Comparison of ENCODE assay signal across 12 cellular contexts in genomic region chr5:135433626-135434426, GRCh38. TPM values are rescaled to one million over a fixed set of nuclear protein-coding genes. Genes with fewer than 3 reads are reported as not detected.
DNase-seq lines count a peak whose midpoint lies in the region; ATAC-seq and TF ChIP-seq lines count a peak whose summit lies in the region.
"Had no signal": no experiment of that assay in that cellular context is flagged by ENCODE, and none has a peak within 500 bp of the region (broad histone marks: within the 10 kb centered on the region; RNA-seq: fewer than 3 reads in every experiment).

No MANE protein-coding gene starts in this region.

- H3K4me1 ChIP-seq in right lobe of liver: no peaks in the 10 kb centered on the region
- H3K4me1 ChIP-seq: foreskin keratinocyte had no signal

- peak; percentile 1 for TF ChIP-seq CTCF in AG09309 (IDR thresholded peaks at IDR 0.05; ENCODE audit: control insufficient read depth, insufficient read depth, low read depth, low read length, missing control alignments)
- TF ChIP-seq CTCF in HL-60 (IDR thresholded peaks at IDR 0.05; ENCODE audit: insufficient read depth, low read length): no peak
- no peak for TF ChIP-seq CTCF in right lobe of liver (IDR thresholded peaks at IDR 0.05)

- H3K27me3 ChIP-seq in HL-60 (ENCODE audit: insufficient read depth, poor library complexity, severe bottlenecking) (no peaks in the 10 kb centered on the region), right lobe of liver (no peaks in the 10 kb centered on the region)

- 75% methylated on average over 6 of the region's 13 CpGs for WGBS in right lobe of liver (ENCODE audit: insufficient coverage, low coverage, low lambda C conversion rate, missing lambda C conversion rate)

- H3K9me3 ChIP-seq in right lobe of liver: no peaks in the 10 kb centered on the region

- H3K4me3 ChIP-seq in AG09309 (ENCODE audit: control insufficient read depth, low read depth, low read length) (no peak overlapping the region), HL-60 (replicated peaks; ENCODE audit: insufficient read depth, low read length) (no peak overlapping the region), right lobe of liver (no peak overlapping the region)

- H3K36me3 ChIP-seq in right lobe of liver: no peaks in the 10 kb centered on the region

- intact Hi-C loops in right lobe of liver (cut with DNase I): no loop called here

- H3K27ac ChIP-seq in HL-60 (replicated peaks) (peak overlapping the region; percentile 19), right lobe of liver (peak overlapping the region in 1 of 3 donors; percentile 3)
- H3K27ac ChIP-seq: foreskin keratinocyte had no signal

- DNase-seq in AG09309 (ENCODE audit: low read depth) (peak; percentile 46), HL-60 (ENCODE audit: low read depth in 1 of 2, low spot score in 1 of 2) (no peak), cerebellar cortex (ENCODE audit: low spot score) (peak; percentile 90), right lobe of liver (peak in 1 of 3 donors; percentile 33), NCI-H1694 treated with DMSO at 0.1 percent for 48 hours (lab: John Stamatoyannopoulos, UW) (no peak), DMS53 treated with DMSO at 0.1 percent for 48 hours (lab: John Stamatoyannopoulos, UW; ENCODE audit: unreplicated experiment) (no peak), NCI-H1436 (lab: John Stamatoyannopoulos, UW) (no peak)
- DNase-seq: foreskin keratinocyte; NCI-H226; stimulated activated naive B cell treated with anti-CD40 and anti-IgM and Interleukin-4, amounts not matched to agents 10 μg/mL and 1 μg/mL and 100 μg/mL, for 72 hours had no signal

- ATAC-seq in right lobe of liver (peak; percentile 20 to 61 (median 48)), HG02610 (IDR thresholded peaks at IDR 0.05; ENCODE audit: unreplicated experiment) (no peak)
- ATAC-seq: foreskin keratinocyte; SK-N-SH treated with all-trans-retinoic acid at 6 μM for 48 hours; stimulated activated naive B cell treated with anti-CD40 and anti-IgM and Interleukin-4, amounts not matched to agents 10 μg/mL and 1 μg/mL and 100 μg/mL, for 72 hours had no signal

- TF ChIP-seq POLR2A in right lobe of liver (IDR thresholded peaks at IDR 0.05): no peak

RNA-seq across cellular contexts. Expression of gene DCANP1, which starts 13.3 kb away (rescaled TPM):
- not detected for total RNA-seq in right lobe of liver
- total RNA-seq: foreskin keratinocyte had no signal

RNA-seq across cellular contexts. Expression of gene TIFAB, which starts 18.3 kb away (rescaled TPM):
- total RNA-seq in right lobe of liver: under 1 TPM in 2 of 6 experiments, not detected in 4; 0.05 to 0.09 TPM
- total RNA-seq: foreskin keratinocyte had no signal

RNA-seq across cellular contexts. Expression of gene MACROH2A1, which starts 34.8 kb away (rescaled TPM):
- total RNA-seq in right lobe of liver: 100 to 1,000 TPM in 2 of 6 experiments, 10 to 100 TPM in 4; 40.0 to 113 (median 51.6) TPM

Comparison
In these comparisons a context has a peak if more than half of its experiments do, and no peak if none do; other contexts are left out.
1. DNase-seq: peak in AG09309 (single experiment) and cerebellar cortex (single experiment); none in HL-60 (0 of 2), NCI-H1694 treated with DMSO at 0.1 percent for 48 hours (single experiment), DMS53 treated with DMSO at 0.1 percent for 48 hours (single experiment) and NCI-H1436 (single experiment).